Comparison of ENCODE assay signal across 13 cellular contexts in the genomic region with DNA sequence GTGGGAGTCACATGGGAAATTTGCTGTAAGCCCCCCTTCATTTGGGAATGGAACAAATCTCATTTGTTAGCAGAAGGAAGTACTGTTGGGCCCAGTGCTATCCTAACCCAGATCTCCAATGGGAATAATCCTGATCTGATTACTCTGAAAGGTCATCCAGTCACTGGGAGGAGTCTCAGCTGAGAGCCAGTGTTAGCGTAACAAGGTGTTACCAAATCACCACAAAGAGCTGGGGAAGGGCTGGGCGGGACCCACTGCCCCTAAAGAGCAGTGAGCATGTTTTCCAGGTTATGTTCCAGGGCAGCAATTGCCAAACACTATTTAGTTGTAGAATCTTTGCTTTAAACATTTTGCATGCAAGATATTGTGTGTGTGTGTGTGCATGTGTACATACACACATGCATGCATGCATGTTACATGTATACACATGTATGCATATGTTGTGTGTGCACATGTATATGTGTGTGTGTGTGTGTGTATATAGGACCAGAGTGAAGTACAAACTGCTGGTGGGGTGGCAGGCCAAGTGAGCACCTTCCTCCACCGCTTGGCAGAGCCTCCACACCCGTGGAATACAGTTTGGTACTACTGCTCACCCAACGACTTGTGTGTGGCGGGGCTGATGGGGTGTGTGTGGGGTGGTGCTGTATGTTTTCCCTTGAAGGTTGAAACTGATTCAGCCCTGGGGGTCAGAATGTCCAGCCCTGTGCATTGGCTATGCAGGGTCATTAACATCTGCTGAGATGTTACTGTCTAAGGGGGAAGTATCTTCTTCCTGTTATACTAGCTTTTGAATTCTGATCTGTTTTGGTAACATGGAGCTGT. TPM values are rescaled to one million over a fixed set of nuclear protein-coding genes. Genes with fewer than 3 reads are reported as not detected.
DNase-seq lines count a peak whose midpoint lies in the region; ATAC-seq, FAIRE-seq and TF ChIP-seq lines count a peak whose summit lies in the region.
"Had no signal": no experiment of that assay in that cellular context is flagged by ENCODE, and none has a peak within 500 bp of the region (broad histone marks: within the 10 kb centered on the region; RNA-seq: fewer than 3 reads in every experiment).

No MANE protein-coding gene starts in this region.

- H3K4ac ChIP-seq in H1 (replicated peaks; ENCODE audit: insufficient read length, low read depth, low read length), result no peak overlapping the region

- H3K79me1 ChIP-seq in H1 (ENCODE audit: low read depth, low read length), result no peaks in the 10 kb centered on the region

- no peak overlapping the region for H4K8ac ChIP-seq in H1 (ENCODE audit: extremely low read depth, insufficient read depth, low read length)

- WGBS in H1 (ENCODE audit: extremely low coverage in 1 of 2, insufficient coverage in 1 of 2, insufficient read length in 1 of 2, insufficient replicate concordance in 2 of 2, low coverage in 1 of 2, low lambda C conversion rate in 2 of 2, missing lambda C conversion rate in 1 of 2), 2 experiments, result 87% methylated on average over 6 of the region's 6 CpGs; no CpG with 5 or more reads in 1 of the 2 experiments

- H4K5ac ChIP-seq in H1 (ENCODE audit: insufficient read length, low read depth, low read length), result no peak overlapping the region

- peaks cover 0 to 5% of the 10 kb centered on the region in 2 donors for H3K9me3 Mint-ChIP-seq in stimulated activated naive CD8-positive, alpha-beta T cell treated with anti-CD3 and anti-CD28 coated beads, Interleukin-15, amount 100 ng/mL, for 72 hours
- H3K9me3 Mint-ChIP-seq: type B pancreatic cell had no signal

- peak; percentile 50 for ATAC-seq in stimulated activated naive CD8-positive, alpha-beta T cell treated with anti-CD3 and anti-CD28 coated beads, Interleukin-15, amount 100 ng/mL, for 72 hours
- no peak for ATAC-seq in stimulated activated naive CD8-positive, alpha-beta T cell treated with anti-CD3 and anti-CD28 coated beads, Interleukin-15, Interleukin-2, amounts not matched to agents 100 U/mL and 50 U/mL, for 24 hours
- ATAC-seq in HG03354 (IDR thresholded peaks at IDR 0.05; ENCODE audit: poor library complexity, severe bottlenecking, unreplicated experiment) (peak; percentile 38), HG03378 (IDR thresholded peaks at IDR 0.05; ENCODE audit: unreplicated experiment) (no peak)
- ATAC-seq: psoas muscle had no signal

- H3K9ac ChIP-seq in H1 (replicated peaks in 1 of 4; ENCODE audit: extremely low read depth in 1 of 4, low read depth in 3 of 4, low read length in 3 of 4), result 0 out of 7 replicates have a peak overlapping the region, but pooled peaks of 1 of the 4 experiments have one; percentile 7

- H3K27me3 ChIP-seq in H1 (replicated peaks in 1 of 4; ENCODE audit: control insufficient read depth in 3 of 4, extremely low read depth in 1 of 4, insufficient read depth in 3 of 4, low read length in 3 of 4), result no peaks in the 10 kb centered on the region

- H4K20me1 ChIP-seq in H1 (replicated peaks in 1 of 2; ENCODE audit: control insufficient read depth in 1 of 2, insufficient read depth in 2 of 2, low read length in 2 of 2), result no peaks in the 10 kb centered on the region

- peaks cover 33% of the 10 kb centered on the region for H3K4me1 Mint-ChIP-seq in stimulated activated naive CD8-positive, alpha-beta T cell treated with anti-CD3 and anti-CD28 coated beads, Interleukin-15, amount 100 ng/mL, for 72 hours

- CTCF ChIA-PET in H1 (lab: Charles Lee; ENCODE audit: partially characterized antibody), result interaction anchor here (0.8 to 3.2 kb wide), 7 partner anchors 15 to 176 kb away, joined by 3 to 8 read pairs (median 3); a partner anchor contains a TSS

- H3K9me3 ChIP-seq in H1 (ENCODE audit: insufficient read depth in 2 of 2, low read depth in 1 of 2, low read length in 1 of 2), result peaks cover 0 to 4% of the 10 kb centered on the region in 2 experiments; a peak in 2 of 4 replicates

- FAIRE-seq in H1 (lab: Jason Lieb, UNC), result no peak
- no peak for FAIRE-seq in RCC 7860 (lab: Jason Lieb, UNC)
- no peak for FAIRE-seq in GM12892 (lab: Jason Lieb, UNC)

- peak in 1 of 2 donors; percentile 7 for DNase-seq in stimulated activated naive CD8-positive, alpha-beta T cell treated with anti-CD3 and anti-CD28 coated beads, Interleukin-15, amount 100 ng/mL, for 72 hours
- DNase-seq in stimulated activated naive CD8-positive, alpha-beta T cell treated with anti-CD3 and anti-CD28 coated beads, Interleukin-15, Interleukin-2, amounts not matched to agents 100 U/mL and 50 U/mL, for 24 hours, result no peak
- DNase-seq in H1 (ENCODE audit: low read depth in 1 of 2, low spot score in 2 of 2) (no peak), RCC 7860 (ENCODE audit: low spot score) (no peak), GM12892 (ENCODE audit: insufficient read length) (no peak), OCI-M1 (lab: John Stamatoyannopoulos, UW) (no peak)
- DNase-seq: activated CD4-positive, alpha-beta T cell treated with anti-CD3 and anti-CD28 coated beads, Interleukin-2, amount 50 U/mL, for 4 hours; psoas muscle had no signal

- no peak for TF ChIP-seq POLR2A in H1 (IDR thresholded peaks at IDR 0.05; ENCODE audit: control extremely low read depth in 1 of 2, low read depth in 2 of 2, low read length in 2 of 2)
- no peak; the same call in none of the 2 replicates for TF ChIP-seq POLR2A in GM12892 (IDR thresholded peaks at IDR 0.05; ENCODE audit: low read depth, low read length)

- H3K27me3 Mint-ChIP-seq in stimulated activated naive CD8-positive, alpha-beta T cell treated with anti-CD3 and anti-CD28 coated beads, Interleukin-15, amount 100 ng/mL, for 72 hours, result no peaks in the 10 kb centered on the region
- H3K27me3 Mint-ChIP-seq: IgD-negative memory B cell had no signal

- no peak overlapping the region; the same call in 1 of the 2 replicates for H2BK5ac ChIP-seq in H1 (ENCODE audit: low read depth, low read length)

- H3K18ac ChIP-seq in H1 (ENCODE audit: extremely low read depth, low read length), result no peak overlapping the region

- H2AFZ ChIP-seq in H1 (ENCODE audit: low read length), result peak overlapping the region; percentile 89

- TF ChIP-seq EP300 in H1 (IDR thresholded peaks at IDR 0.05; ENCODE audit: borderline replicate concordance in 1 of 2, low read depth in 2 of 2, low read length in 2 of 2), result no peak

- no peak overlapping the region for H3K27ac Mint-ChIP-seq in stimulated activated naive CD8-positive, alpha-beta T cell treated with anti-CD3 and anti-CD28 coated beads, Interleukin-15, amount 100 ng/mL, for 72 hours
- H3K27ac Mint-ChIP-seq: IgD-negative memory B cell, type B pancreatic cell had no signal

- no peak overlapping the region; the same call in 1 of the 2 replicates for H2BK20ac ChIP-seq in H1 (ENCODE audit: low read length)

- no peak overlapping the region for H3K14ac ChIP-seq in H1 (ENCODE audit: insufficient read length)

- H3K23me2 ChIP-seq in H1 (ENCODE audit: low read depth, low read length), result no peaks in the 10 kb centered on the region

- H3K36me3 ChIP-seq in H1 (ENCODE audit: control insufficient read depth in 2 of 4, insufficient read depth in 4 of 4, low read length in 3 of 4), result no peaks in the 10 kb centered on the region

- no peak overlapping the region for H3K23ac ChIP-seq in H1 (ENCODE audit: insufficient read length)

- H3K56ac ChIP-seq in H1 (replicated peaks; ENCODE audit: insufficient read length, low read depth, low read length), result no peak overlapping the region

- TF ChIP-seq CTCF in H1 (IDR thresholded peaks at IDR 0.05; ENCODE audit: control extremely low read depth in 1 of 3, insufficient read depth in 1 of 3, low read depth in 1 of 3, low read length in 3 of 3), result no peak

- no peak for TF ChIP-seq RAD21 in H1 (IDR thresholded peaks at IDR 0.05 in 1 of 2, conservative IDR thresholded peaks at IDR 0.05 in 1 of 2; ENCODE audit: low read depth in 2 of 2, low read length in 2 of 2)

- H3K4me3 Mint-ChIP-seq in stimulated activated naive CD8-positive, alpha-beta T cell treated with anti-CD3 and anti-CD28 coated beads, Interleukin-15, amount 100 ng/mL, for 72 hours, result no peak overlapping the region
- H3K4me3 Mint-ChIP-seq: IgD-negative memory B cell, type B pancreatic cell had no signal

- H3K4me1 ChIP-seq in H1 (replicated peaks in 1 of 4; ENCODE audit: control insufficient read depth in 3 of 4, insufficient read depth in 4 of 4, low read length in 3 of 4), result peaks cover 5 to 17% (median 10%) of the 10 kb centered on the region in 4 experiments
- H3K4me1 ChIP-seq: psoas muscle had no signal

- no peak overlapping the region for H3K27ac ChIP-seq in H1 (ENCODE audit: low read depth, low read length)
- H3K27ac ChIP-seq: epithelial cell of prostate had no signal

- H3K4me3 ChIP-seq in H1 (ENCODE audit: extremely low read depth in 1 of 4, insufficient read depth in 2 of 4, low read depth in 3 of 4, low read length in 4 of 4), result no peak overlapping the region
- H3K4me3 ChIP-seq: psoas muscle had no signal

- POLR2A ChIA-PET in H1 (lab: Charles Lee; ENCODE audit: partially characterized antibody), result interaction anchor here (0.7 to 1.2 kb wide), 2 partner anchors 9 to 16 kb away, joined by 3 to 4 read pairs; no protein-coding TSS in a partner anchor

- H3K79me2 ChIP-seq in H1 (ENCODE audit: control insufficient read depth in 1 of 2, insufficient read depth in 2 of 2, low read length in 2 of 2), result no peaks in the 10 kb centered on the region

- H2BK15ac ChIP-seq in H1 (ENCODE audit: low read length), result 0 out of 2 replicates have a peak overlapping the region, but pooled peaks have one; percentile 10

- H3K4me2 ChIP-seq in H1 (ENCODE audit: insufficient read depth in 1 of 2, low read depth in 2 of 2, low read length in 2 of 2), result peak overlapping the region in 1 of 2 experiments; percentile 36; a peak in 1 of 4 replicates

- no peak overlapping the region for H2BK120ac ChIP-seq in H1 (replicated peaks; ENCODE audit: low read depth, low read length)

- H2AK5ac ChIP-seq in H1 (ENCODE audit: low read depth, low read length), result no peak overlapping the region

- H2BK12ac ChIP-seq in H1 (ENCODE audit: low read depth, low read length), result 0 out of 2 replicates have a peak overlapping the region, but pooled peaks have one; percentile 32

- peak overlapping the region; percentile 52 for H4K91ac ChIP-seq in H1 (replicated peaks; ENCODE audit: insufficient read length, low read length)

RNA-seq across cellular contexts. Expression of a gene that starts 15.2 kb away (rescaled TPM):
- total RNA-seq in H1 (2021; fragmentation: NEBNext Ultra II Directional; extraction: Animal tissue kit (Norgen Biotek cat#: 25700)), result 7.1 and 8.6 TPM in 2 replicates
- 4.5 and 6.0 TPM in 2 replicates for polyA plus RNA-seq in H1 (2011; rRNA removed)
- polyA plus RNA-seq in H1 (2011; cell fraction: cytosol; rRNA removed), result 4.4 TPM
- 16.8 TPM for polyA plus RNA-seq in H1 (2011; cell fraction: nucleus; rRNA removed)
- polyA plus RNA-seq in H1 (2012, experiment 1 of 2), result 10.9 to 15.7 TPM (median 13.2 TPM) in 4 replicates
- 5.9 TPM for polyA plus RNA-seq in H1 (2012, experiment 2 of 2)
- polyA plus RNA-seq in H1 (2013, experiment 1 of 2), result 4.8 TPM
- polyA plus RNA-seq in H1 (2013, experiment 2 of 2), result 5.9 TPM
- 17.3 and 35.7 TPM in 2 replicates for polyA minus RNA-seq in H1 (2011; rRNA and poly(A)+ RNA removed)
- polyA minus RNA-seq in H1 (2011; cell fraction: cytosol; rRNA and poly(A)+ RNA removed), result 8.5 TPM
- 17.7 TPM for polyA minus RNA-seq in H1 (2011; cell fraction: nucleus; rRNA and poly(A)+ RNA removed)
- 81.6 TPM for polyA plus RNA-seq in GM12892 (2012; ENCODE audit: missing spikeins)

RNA-seq across cellular contexts. Expression of a gene that starts 42.9 kb away (rescaled TPM):
- total RNA-seq in H1 (2021; fragmentation: NEBNext Ultra II Directional; extraction: Animal tissue kit (Norgen Biotek cat#: 25700)), result not detected in 2 replicates
- polyA plus RNA-seq in H1 (2011; rRNA removed), result 0.12 TPM in 1 of 2 replicates, not detected in the other
- polyA plus RNA-seq in H1 (2011; cell fraction: cytosol; rRNA removed), result not detected
- polyA plus RNA-seq in H1 (2011; cell fraction: nucleus; rRNA removed), result not detected
- polyA plus RNA-seq in H1 (2012, experiment 1 of 2), result not detected in 4 replicates
- not detected for polyA plus RNA-seq in H1 (2012, experiment 2 of 2)
- not detected for polyA plus RNA-seq in H1 (2013, experiment 1 of 2)
- not detected for polyA plus RNA-seq in H1 (2013, experiment 2 of 2)
- not detected in 2 replicates for polyA minus RNA-seq in H1 (2011; rRNA and poly(A)+ RNA removed)
- polyA minus RNA-seq in H1 (2011; cell fraction: cytosol; rRNA and poly(A)+ RNA removed), result not detected
- polyA minus RNA-seq in H1 (2011; cell fraction: nucleus; rRNA and poly(A)+ RNA removed), result not detected
- polyA plus RNA-seq in GM12892 (2012; ENCODE audit: missing spikeins), result not detected
- total RNA-seq: psoas muscle had no signal
- polyA plus RNA-seq: IgD-negative memory B cell, psoas muscle had no signal

Comparison
In these comparisons a context has a peak if more than half of its experiments do, and no peak if none do; other contexts are left out.
1. ATAC-seq: peak in stimulated activated naive CD8-positive, alpha-beta T cell treated with anti-CD3 and anti-CD28 coated beads, Interleukin-15, amount 100 ng/mL, for 72 hours (single experiment) and HG03354 (single experiment); none in stimulated activated naive CD8-positive, alpha-beta T cell treated with anti-CD3 and anti-CD28 coated beads, Interleukin-15, Interleukin-2, amounts not matched to agents 100 U/mL and 50 U/mL, for 24 hours (single experiment) and HG03378 (single experiment).